In the genomic region with DNA sequence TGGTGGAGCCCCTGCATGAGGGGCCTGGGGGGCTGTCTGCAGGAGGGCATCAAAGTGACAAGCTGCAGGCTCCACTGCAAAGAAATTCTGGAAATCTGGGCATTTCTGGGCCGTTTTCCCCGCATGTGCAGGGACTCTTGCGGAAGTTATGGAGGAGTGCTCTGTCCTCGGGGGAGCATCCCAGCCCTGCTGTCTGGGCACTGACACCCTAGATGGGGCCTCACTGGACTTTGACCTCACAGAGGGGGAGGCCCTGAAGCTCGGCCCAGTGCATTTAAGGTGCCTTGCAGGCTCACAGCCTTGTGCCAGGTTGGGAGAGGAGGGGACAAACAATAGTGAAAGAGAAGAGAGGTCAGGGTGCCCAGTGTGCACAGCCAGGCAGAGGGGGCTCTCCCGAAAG, we compare ENCODE assay signal across 1 cellular context.
TF ChIP-seq lines count a peak whose summit lies in the region.

No MANE protein-coding gene starts in this region.

TF ChIP-seq in H1, 55 proteins besides CTCF, POLR2A, EP300 and RAD21:
- TF ChIP-seq FOSL1 (IDR thresholded peaks at IDR 0.05; ENCODE audit: insufficient read depth, low read depth, low read length) (no peak), JUN (IDR thresholded peaks at IDR 0.05; ENCODE audit: low read depth, low read length) (no peak), YY1 (IDR thresholded peaks at IDR 0.05; ENCODE audit: low read depth, low read length) (no peak), SRF (IDR thresholded peaks at IDR 0.05; ENCODE audit: low read depth, low read length) (no peak), TBP (IDR thresholded peaks at IDR 0.05; ENCODE audit: low read depth, low read length) (no peak), RBBP5 (IDR thresholded peaks at IDR 0.05; ENCODE audit: borderline replicate concordance, low read depth, low read length) (no peak), RNF2 (IDR thresholded peaks at IDR 0.05; ENCODE audit: borderline replicate concordance, low read depth, low read length, missing control alignments, poor library complexity, severe bottlenecking) (no peak)
